In genomic region chr5:55364537-55365055, GRCh38 we compare ENCODE assay signal across 1 cellular context.
TF ChIP-seq lines count a peak whose summit lies in the region.

No MANE protein-coding gene starts in this region.

TF ChIP-seq in SK-N-SH, 30 proteins besides CTCF, POLR2A, EP300 and RAD21 (continued from another document):
- TF ChIP-seq MAX (IDR thresholded peaks at IDR 0.05; ENCODE audit: low read depth) (no peak), RCOR1 (IDR thresholded peaks at IDR 0.05; ENCODE audit: low read length) (no peak), GABPA (IDR thresholded peaks at IDR 0.05; ENCODE audit: low read depth) (no peak), ELF1 (IDR thresholded peaks at IDR 0.05) (no peak)
